In the genomic region with DNA sequence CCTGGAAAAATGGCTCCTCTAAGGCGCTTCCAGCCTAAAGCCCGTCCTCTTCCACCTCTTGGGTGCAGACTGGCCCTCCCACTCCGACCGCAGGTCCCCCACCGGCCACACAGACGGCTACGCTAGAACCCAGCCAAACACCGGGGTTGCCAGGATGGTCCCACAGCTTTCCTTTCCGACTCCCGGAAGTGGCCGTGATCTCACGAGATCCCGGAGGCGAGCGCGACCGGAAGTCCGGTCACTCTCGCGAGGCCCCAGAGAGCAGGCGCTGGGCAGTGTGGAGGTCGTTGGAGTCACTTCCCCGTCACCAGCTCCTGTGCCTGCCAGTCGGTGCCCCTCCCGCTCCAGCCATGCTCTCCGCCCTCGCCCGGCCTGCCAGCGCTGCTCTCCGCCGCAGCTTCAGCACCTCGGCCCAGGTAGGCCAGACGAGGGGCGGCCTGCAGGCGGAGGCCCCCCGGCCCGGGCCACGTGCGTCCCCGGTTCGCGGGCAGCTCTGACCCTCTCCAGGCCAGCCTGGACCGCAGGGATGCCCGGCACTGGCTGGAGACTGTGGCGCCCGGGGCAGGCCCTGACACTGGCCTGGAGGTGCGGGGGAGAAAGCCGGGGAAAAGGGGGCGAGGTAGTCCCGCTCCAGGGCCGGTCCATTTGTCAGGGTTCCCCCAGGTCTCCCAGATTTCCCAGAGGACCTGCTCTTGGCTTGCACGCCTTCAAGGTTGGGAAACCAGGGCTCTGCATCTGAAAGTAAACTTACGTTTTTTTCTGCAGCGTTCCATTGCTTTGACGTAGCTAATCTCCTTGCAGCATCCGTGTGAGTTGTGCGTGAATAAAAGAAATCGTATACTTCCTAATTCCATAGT, we compare ENCODE assay signal across 8 cellular contexts. TPM values are rescaled to one million over a fixed set of nuclear protein-coding genes. Genes with fewer than 3 reads are reported as not detected.
DNase-seq lines count a peak whose midpoint lies in the region; ATAC-seq and TF ChIP-seq lines count a peak whose summit lies in the region.

A gene with protein sequence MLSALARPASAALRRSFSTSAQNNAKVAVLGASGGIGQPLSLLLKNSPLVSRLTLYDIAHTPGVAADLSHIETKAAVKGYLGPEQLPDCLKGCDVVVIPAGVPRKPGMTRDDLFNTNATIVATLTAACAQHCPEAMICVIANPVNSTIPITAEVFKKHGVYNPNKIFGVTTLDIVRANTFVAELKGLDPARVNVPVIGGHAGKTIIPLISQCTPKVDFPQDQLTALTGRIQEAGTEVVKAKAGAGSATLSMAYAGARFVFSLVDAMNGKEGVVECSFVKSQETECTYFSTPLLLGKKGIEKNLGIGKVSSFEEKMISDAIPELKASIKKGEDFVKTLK (plus strand): TSS at position 296 of the 857 bp plus-strand sequence. CDS start 55 bp downstream, at position 351.
A gene with protein sequence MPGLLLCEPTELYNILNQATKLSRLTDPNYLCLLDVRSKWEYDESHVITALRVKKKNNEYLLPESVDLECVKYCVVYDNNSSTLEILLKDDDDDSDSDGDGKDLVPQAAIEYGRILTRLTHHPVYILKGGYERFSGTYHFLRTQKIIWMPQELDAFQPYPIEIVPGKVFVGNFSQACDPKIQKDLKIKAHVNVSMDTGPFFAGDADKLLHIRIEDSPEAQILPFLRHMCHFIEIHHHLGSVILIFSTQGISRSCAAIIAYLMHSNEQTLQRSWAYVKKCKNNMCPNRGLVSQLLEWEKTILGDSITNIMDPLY (minus strand): TSS at position 190 of the 857 bp plus-strand sequence. CDS start 17,477 bp downstream, outside the sequence.

- BruUV-seq in IMR-90 (replicated peaks; lab: Mats Ljungman, UMichigan): TSS peak; percentile 54

- peaks cover 21% of the 10 kb centered on the region for H3K9me1 ChIP-seq in IMR-90 (ENCODE audit: insufficient read depth, low read length)

- H3K14ac ChIP-seq in IMR-90 (replicated peaks; ENCODE audit: low read depth, low read length): peak within 1 kb of the TSS; percentile 96

- H3K27me3 ChIP-seq in IMR-90 (ENCODE audit: control insufficient read depth, insufficient read depth, low read length) (no peaks in the 10 kb centered on the region), mononuclear cell (ENCODE audit: insufficient read depth, low read length) (no peaks in the 10 kb centered on the region)

- H3K56ac ChIP-seq in IMR-90 (ENCODE audit: extremely low read depth, insufficient read depth, low read length): peak within 1 kb of the TSS; percentile 91

- peak within 1 kb of the TSS; percentile 8; the same call in 1 of the 2 replicates for H2BK20ac ChIP-seq in IMR-90 (ENCODE audit: low read depth, low read length)

- peak within 1 kb of the TSS; percentile 84 for H3K27ac ChIP-seq in IMR-90 (ENCODE audit: insufficient read depth, low read length)

- peak within 1 kb of the TSS; percentile 94 for H2BK5ac ChIP-seq in IMR-90 (ENCODE audit: low read depth, low read length, poor library complexity, severe bottlenecking)

- H3K79me1 ChIP-seq in IMR-90 (ENCODE audit: low read depth in 1 of 2, low read length in 2 of 2): peaks cover 21 to 90% of the 10 kb centered on the region in 2 experiments

- H3K4me2 ChIP-seq in IMR-90 (ENCODE audit: low read depth, low read length): peak within 1 kb of the TSS; percentile 100

- intact Hi-C loops in IMR-90 (cut with micrococcal nuclease): no loop called here

- peak; percentile 94 for ATAC-seq in GM21529 (IDR thresholded peaks at IDR 0.05; ENCODE audit: unreplicated experiment)
- peak; percentile 95 for ATAC-seq in IMR-90 (ENCODE audit: low read depth)

- peak within 1 kb of the TSS; percentile 95 for H3K4ac ChIP-seq in IMR-90 (ENCODE audit: low read depth, low read length)

- no peak for TF ChIP-seq RAD21 in IMR-90 (IDR thresholded peaks at IDR 0.05; ENCODE audit: low read length)

- peak within 1 kb of the TSS; percentile 95 for H3K23ac ChIP-seq in IMR-90 (ENCODE audit: low read depth, low read length)

- H4K8ac ChIP-seq in IMR-90 (ENCODE audit: low read depth in 2 of 2, low read length in 2 of 2): peak within 1 kb of the TSS; percentile 57 to 97

- H2BK15ac ChIP-seq in IMR-90 (ENCODE audit: low read depth, low read length): no peak within 1 kb of the TSS

- peak within 1 kb of the TSS; percentile 65 for H2BK120ac ChIP-seq in IMR-90 (ENCODE audit: low read depth, low read length)

- peaks cover 2% of the 10 kb centered on the region for H3K36me3 ChIP-seq in IMR-90 (ENCODE audit: control insufficient read depth, insufficient read depth, low read length)

- peak within 1 kb of the TSS; percentile 90 for H4K5ac ChIP-seq in IMR-90 (ENCODE audit: low read depth, low read length)

- peak within 1 kb of the TSS; percentile 77 for H3K18ac ChIP-seq in IMR-90 (ENCODE audit: low read depth, low read length)

- CTCF ChIA-PET in IMR-90 (lab: Yijun Ruan, JAX): interaction anchor here (0.9 kb wide), 1 partner anchor 10 kb away, joined by 14 read pairs; no protein-coding TSS in a partner anchor

- H2AFZ ChIP-seq in IMR-90 (replicated peaks; ENCODE audit: low read length, poor library complexity): peak within 1 kb of the TSS; percentile 98

- DNase-seq in DMS153 (lab: John Stamatoyannopoulos, UW): peak; percentile 88
- peak; percentile 95 for DNase-seq in IMR-90
- peak; percentile 47 for DNase-seq in OCI-M2 (lab: John Stamatoyannopoulos, UW; ENCODE audit: unreplicated experiment)
- peak; percentile 74 for DNase-seq in activated T-cell treated with anti-CD3 and anti-CD28 coated beads for 4 hours
- DNase-seq in epithelial cell of esophagus (ENCODE audit: low read depth): peak; percentile 95
- peak; percentile 88 for DNase-seq in stimulated activated CD8-positive, alpha-beta memory T cell treated with anti-CD3 and anti-CD28 coated beads, Interleukin-2, amount 100 ng/mL, for 48 hours (ENCODE audit: low read depth in 2 of 2)

- H3K4me1 ChIP-seq in IMR-90 (ENCODE audit: control insufficient read depth, insufficient read depth, low read length): peaks cover 5% of the 10 kb centered on the region
- peaks cover 42% of the 10 kb centered on the region for H3K4me1 ChIP-seq in mononuclear cell (ENCODE audit: insufficient read depth, low read length)

- 0% methylated on average over 25 of the region's 58 CpGs; no CpG with 5 or more reads in 1 of the 2 experiments for WGBS in IMR-90 (ENCODE audit: extremely low coverage in 2 of 2, insufficient read length in 1 of 2), 2 experiments

- POLR2A ChIA-PET in IMR-90 (lab: Charles Lee; ENCODE audit: unreplicated experiment): interaction anchor here (0.6 kb wide), 1 partner anchor 172 kb away, joined by 14 read pairs; no protein-coding TSS in a partner anchor

- peak within 1 kb of the TSS; percentile 95 for H3K9ac ChIP-seq in IMR-90 (ENCODE audit: low read depth, low read length)

- in situ Hi-C loops in IMR-90 (cut with MboI; ENCODE audit: low sequenced_read_pairs): loop anchor here (25.0 kb wide), 1 partner anchor 511 kb away; no protein-coding TSS in a partner anchor

- TF ChIP-seq CTCF in IMR-90 (conservative IDR thresholded peaks at IDR 0.05; ENCODE audit: low read depth, low read length) (peak; percentile 1; the same call in 1 of the 2 replicates), epithelial cell of esophagus (IDR thresholded peaks at IDR 0.05; ENCODE audit: insufficient read depth, low read depth, low read length, missing control alignments) (no peak)

- H2AK9ac ChIP-seq in IMR-90 (replicated peaks; ENCODE audit: low read depth, low read length, poor library complexity): peak within 1 kb of the TSS; percentile 99

- no peaks in the 10 kb centered on the region for H3K9me3 ChIP-seq in IMR-90 (ENCODE audit: control insufficient read depth, insufficient read depth, low read length)
- H3K9me3 ChIP-seq in mononuclear cell (ENCODE audit: low read depth, low read length): no peaks in the 10 kb centered on the region

- H2AK5ac ChIP-seq in IMR-90 (ENCODE audit: low read depth, low read length): peak within 1 kb of the TSS; percentile 51

- peak within 1 kb of the TSS; percentile 81 for H4K91ac ChIP-seq in IMR-90 (ENCODE audit: insufficient read depth, low read depth, low read length)

- H4K20me1 ChIP-seq in IMR-90 (ENCODE audit: insufficient read depth, low read length): peaks cover 37% of the 10 kb centered on the region

- H3K4me3 ChIP-seq in IMR-90 (ENCODE audit: insufficient read depth, low read depth, low read length): peak within 1 kb of the TSS; percentile 77
- peak within 1 kb of the TSS; percentile 88 for H3K4me3 ChIP-seq in epithelial cell of esophagus (ENCODE audit: low read length)
- H3K4me3 ChIP-seq in mononuclear cell (ENCODE audit: low read length): peak within 1 kb of the TSS; percentile 99

- TF ChIP-seq POLR2A in IMR-90 (IDR thresholded peaks at IDR 0.05; ENCODE audit: low read depth, low read length): peak; percentile 89

- dilution Hi-C loops in IMR-90 (cut with HindIII; ENCODE audit: low sequenced_read_pairs, unreplicated experiment): no loop called here

TF ChIP-seq in IMR-90, 13 proteins besides CTCF, POLR2A, EP300 and RAD21 (continues in another document):
- peak; percentile 93 for TF ChIP-seq CEBPB (IDR thresholded peaks at IDR 0.05; ENCODE audit: low read depth, low read length)
- peak; percentile 63; the same call in 1 of the 2 replicates for TF ChIP-seq MAZ (IDR thresholded peaks at IDR 0.05; ENCODE audit: borderline replicate concordance, low read depth, low read length)
- no peak for TF ChIP-seq MAFK (IDR thresholded peaks at IDR 0.05; ENCODE audit: low read depth, low read length)
- peak; percentile 89; the same call in 1 of the 2 replicates for TF ChIP-seq MXI1 (IDR thresholded peaks at IDR 0.05; ENCODE audit: borderline replicate concordance, low read depth, low read length)
- no peak for TF ChIP-seq NFE2L2 (IDR thresholded peaks at IDR 0.05; ENCODE audit: low read depth, low read length)
- TF ChIP-seq SMC3 (IDR thresholded peaks at IDR 0.05; ENCODE audit: low read depth, low read length): peak; percentile 9; the same call in 1 of the 2 replicates
- TF ChIP-seq RFX5 (IDR thresholded peaks at IDR 0.05; ENCODE audit: low read depth, low read length): no peak
- peak; percentile 54; the same call in 1 of the 2 replicates for TF ChIP-seq BHLHE40 (IDR thresholded peaks at IDR 0.05; ENCODE audit: low read depth, low read length)

RNA-seq across cellular contexts. Expression of the first gene that starts in this region (rescaled TPM):
- total RNA-seq in IMR-90 (2012; rRNA removed) (55.4 and 56.1 TPM in 2 replicates), mononuclear cell (28.2 TPM)
- 206 and 232 TPM in 2 replicates for polyA plus RNA-seq in IMR-90 (2012; rRNA removed)
- 161 and 191 TPM in 2 replicates for polyA plus RNA-seq in IMR-90 (2012; cell fraction: cytosol; rRNA removed)
- polyA plus RNA-seq in IMR-90 (2012; cell fraction: nucleus; rRNA removed; ENCODE audit: low replicate concordance): 83.5 and 115 TPM in 2 replicates

RNA-seq across cellular contexts. Expression of the second gene that starts in this region (rescaled TPM):
- 70.0 and 73.8 TPM in 2 replicates for total RNA-seq in IMR-90 (2012; rRNA removed)
- polyA plus RNA-seq in IMR-90 (2012; rRNA removed): 53.9 and 66.1 TPM in 2 replicates
- 40.2 and 55.4 TPM in 2 replicates for polyA plus RNA-seq in IMR-90 (2012; cell fraction: cytosol; rRNA removed)
- 23.0 and 50.8 TPM in 2 replicates for polyA plus RNA-seq in IMR-90 (2012; cell fraction: nucleus; rRNA removed; ENCODE audit: low replicate concordance)
- 10.8 TPM for total RNA-seq in mononuclear cell

Comparison
In these comparisons a context has a peak if more than half of its experiments do, and no peak if none do; other contexts are left out.
1. Peak in every context shown above with its lines: DNase-seq, ATAC-seq, H3K4me3 ChIP-seq and H3K27ac ChIP-seq.